In genomic region chr2:54706622-54707021, GRCh38 we compare ENCODE assay signal across 35 cellular contexts. TPM values are rescaled to one million over a fixed set of nuclear protein-coding genes. Genes with fewer than 3 reads are reported as not detected.
DNase-seq lines count a peak whose midpoint lies in the region; ATAC-seq, FAIRE-seq and TF ChIP-seq lines count a peak whose summit lies in the region.
"Had no signal": no experiment of that assay in that cellular context is flagged by ENCODE, and none has a peak within 500 bp of the region (broad histone marks: within the 10 kb centered on the region; RNA-seq: fewer than 3 reads in every experiment).

No MANE protein-coding gene starts in this region.

- TF ChIP-seq RAD21 in HepG2 (CRISPR knock-in tag; IDR thresholded peaks at IDR 0.05) = no peak

- peak; percentile 37 for FAIRE-seq in HepG2 (lab: Jason Lieb, UNC)
- FAIRE-seq: A204.1, A549, D721Med had no signal

- H3K4me1 Mint-ChIP-seq in glutamatergic neuron (ENCODE audit: low read depth, unreplicated experiment) = no peaks in the 10 kb centered on the region
- H3K4me1 Mint-ChIP-seq in activated naive CD4-positive, alpha-beta T cell treated with anti-CD3 and anti-CD28 coated beads, Interleukin-2, amount 10 ng/mL, durations not matched to agents 7 days and 5 days = peaks cover 13% of the 10 kb centered on the region

- H3K9me3 ChIP-seq in HepG2 (ENCODE audit: low read length) (no peaks in the 10 kb centered on the region), right lobe of liver (no peaks in the 10 kb centered on the region), OCI-LY7 (ENCODE audit: low read length) (no peaks in the 10 kb centered on the region)
- H3K9me3 ChIP-seq: A549, BE2C, BLaER1, Caco-2 had no signal

- H3K27me3 Mint-ChIP-seq in glutamatergic neuron (ENCODE audit: unreplicated experiment) = peaks cover 5% of the 10 kb centered on the region
- H3K27me3 Mint-ChIP-seq in activated naive CD4-positive, alpha-beta T cell treated with anti-CD3 and anti-CD28 coated beads, Interleukin-2, amount 10 ng/mL, durations not matched to agents 7 days and 5 days = peaks cover 37% of the 10 kb centered on the region

- no peaks in the 10 kb centered on the region for H4K20me1 ChIP-seq in HepG2 (ENCODE audit: insufficient read depth, low read length)
- no peaks in the 10 kb centered on the region for H4K20me1 ChIP-seq in OCI-LY7 (ENCODE audit: insufficient read depth, low read length)

- H3K4me3 Mint-ChIP-seq in glutamatergic neuron (ENCODE audit: unreplicated experiment) = no peak overlapping the region
- H3K4me3 Mint-ChIP-seq in activated naive CD4-positive, alpha-beta T cell treated with anti-CD3 and anti-CD28 coated beads, Interleukin-2, amount 10 ng/mL, durations not matched to agents 7 days and 5 days = no peak overlapping the region
- H3K4me3 Mint-ChIP-seq: B cell; CD4-positive, alpha-beta memory T cell; CD4-positive, alpha-beta T cell; CD4-positive, CD25-positive, alpha-beta regulatory T cell; CD8-positive, alpha-beta memory T cell; CD8-positive, alpha-beta T cell had no signal

- no peak overlapping the region for H3K4me3 ChIP-seq in HepG2 (replicated peaks in 1 of 3; ENCODE audit: insufficient read depth in 1 of 3, low read depth in 2 of 3, low read length in 3 of 3)
- no peak overlapping the region for H3K4me3 ChIP-seq in right lobe of liver
- no peak overlapping the region for H3K4me3 ChIP-seq in OCI-LY7 (ENCODE audit: low read depth, low read length, poor library complexity, severe bottlenecking)
- H3K4me3 ChIP-seq: A549; BLaER1; BLaER1 treated with 17β-estradiol and CSF1 and Interleukin-3, amounts not matched to agents 10 nM and 100 nM had no signal

- H3K27ac Mint-ChIP-seq in glutamatergic neuron (ENCODE audit: unreplicated experiment) = no peak overlapping the region
- H3K27ac Mint-ChIP-seq in activated naive CD4-positive, alpha-beta T cell treated with anti-CD3 and anti-CD28 coated beads, Interleukin-2, amount 10 ng/mL, durations not matched to agents 7 days and 5 days = no peak overlapping the region
- H3K27ac Mint-ChIP-seq: B cell; CD14-positive monocyte; CD4-positive, alpha-beta T cell; CD4-positive, CD25-positive, alpha-beta regulatory T cell; CD8-positive, alpha-beta memory T cell; CD8-positive, alpha-beta T cell had no signal

- TF ChIP-seq CTCF in HepG2 (CRISPR knock-in tag; IDR thresholded peaks at IDR 0.05) (no peak), right lobe of liver (IDR thresholded peaks at IDR 0.05) (no peak), OCI-LY7 (conservative IDR thresholded peaks at IDR 0.05; ENCODE audit: low read length) (no peak), glutamatergic neuron (IDR thresholded peaks at IDR 0.05; ENCODE audit: partially characterized antibody, unreplicated experiment) (no peak)

- peaks cover 3% of the 10 kb centered on the region for H3K9me3 Mint-ChIP-seq in glutamatergic neuron (ENCODE audit: unreplicated experiment)
- H3K9me3 Mint-ChIP-seq in activated naive CD4-positive, alpha-beta T cell treated with anti-CD3 and anti-CD28 coated beads, Interleukin-2, amount 10 ng/mL, durations not matched to agents 7 days and 5 days = no peaks in the 10 kb centered on the region
- H3K9me3 Mint-ChIP-seq: CD4-positive, alpha-beta memory T cell; CD4-positive, alpha-beta T cell; CD4-positive, CD25-positive, alpha-beta regulatory T cell; CD8-positive, alpha-beta memory T cell; CD8-positive, alpha-beta T cell had no signal

- H3K79me2 ChIP-seq in HepG2 (ENCODE audit: insufficient read depth, low read length) = no peaks in the 10 kb centered on the region
- H3K79me2 ChIP-seq in OCI-LY7 (ENCODE audit: insufficient read depth, low read depth, low read length) = no peaks in the 10 kb centered on the region

- CTCF ChIA-PET in HepG2 (lab: Yijun Ruan, JAX; ENCODE audit: low intra/inter-chr PET ratio, low total read pairs) (interaction anchor here (4.2 kb wide), 1 partner anchor 49 kb away, joined by 22 read pairs; no protein-coding TSS in a partner anchor), OCI-LY7 (lab: Charles Lee; ENCODE audit: unreplicated experiment) (no interaction called here)
- CTCF ChIA-PET in activated naive CD4-positive, alpha-beta T cell treated with anti-CD3 and anti-CD28 coated beads, Interleukin-2, amount 10 ng/mL, durations not matched to agents 7 days and 5 days (lab: Charles Lee) = interaction anchor here (0.9 to 7.9 kb wide), 5 partner anchors 12 to 183 kb away, joined by 3 to 104 read pairs (median 35); no protein-coding TSS in a partner anchor

- DNase-seq in HepG2 (ENCODE audit: low spot score) (peak; percentile 55), right lobe of liver (no peak), HuH-7 (ENCODE audit: low spot score) (peak; percentile 43), OCI-LY7 (ENCODE audit: low spot score) (no peak), glutamatergic neuron (no peak)
- DNase-seq in activated naive CD4-positive, alpha-beta T cell treated with anti-CD3 and anti-CD28 coated beads, Interleukin-2, amount 10 ng/mL, durations not matched to agents 7 days and 5 days = no peak
- DNase-seq: 8988T; ACHN; AML-193; BE2C; C1 segment of cervical spinal cord; Caco-2; Calu3; CD4-positive, alpha-beta memory T cell; CD4-positive, alpha-beta T cell; CD4-positive, CD25-positive, alpha-beta regulatory T cell; CD8-positive, alpha-beta memory T cell; CD8-positive, alpha-beta T cell; COR-L47; DMS 273 treated with DMSO at 0.1 percent for 48 hours; DMS153; DMS53; DMS79; DMS79 treated with DMSO at 0.1 percent for 48 hours; DND-41; EL had no signal

- H2AFZ ChIP-seq in HepG2 (ENCODE audit: low read length) (no peak overlapping the region), OCI-LY7 (ENCODE audit: low read length) (peak overlapping the region; percentile 54; the same call in 1 of the 2 replicates)

- peak; percentile 91 for ATAC-seq in HepG2
- no peak for ATAC-seq in right lobe of liver
- ATAC-seq: A549; CD8-positive, alpha-beta T cell had no signal

- H3K4me1 ChIP-seq in HepG2 (ENCODE audit: insufficient read depth, low read length) = peaks cover 37% of the 10 kb centered on the region
- H3K4me1 ChIP-seq in right lobe of liver = peaks cover 0 to 9% (median 0%) of the 10 kb centered on the region in 4 donors
- H3K4me1 ChIP-seq in OCI-LY7 (ENCODE audit: insufficient read depth, low read length, poor library complexity, severe bottlenecking) = peaks cover 18% of the 10 kb centered on the region
- H3K4me1 ChIP-seq: A549 had no signal

- TF ChIP-seq POLR2A in HepG2 (IDR thresholded peaks at IDR 0.05; ENCODE audit: insufficient read depth in 1 of 2, low read depth in 2 of 2, low read length in 2 of 2) (no peak), right lobe of liver (IDR thresholded peaks at IDR 0.05) (no peak)

- BruUV-seq in HepG2 (replicated peaks; lab: Mats Ljungman, UMichigan) (no TSS peak), OCI-LY7 (replicated peaks; lab: Mats Ljungman, UMichigan) (no TSS peak)

- H3K36me3 Mint-ChIP-seq in glutamatergic neuron (ENCODE audit: unreplicated experiment) = no peaks in the 10 kb centered on the region
- no peaks in the 10 kb centered on the region for H3K36me3 Mint-ChIP-seq in activated naive CD4-positive, alpha-beta T cell treated with anti-CD3 and anti-CD28 coated beads, Interleukin-2, amount 10 ng/mL, durations not matched to agents 7 days and 5 days
- H3K36me3 Mint-ChIP-seq: CD4-positive, alpha-beta memory T cell; CD4-positive, CD25-positive, alpha-beta regulatory T cell; CD8-positive, alpha-beta memory T cell; CD8-positive, alpha-beta T cell had no signal

- H3K27me3 ChIP-seq in HepG2 (ENCODE audit: control insufficient read depth in 1 of 2, insufficient read depth in 2 of 2, low read length in 2 of 2) (no peaks in the 10 kb centered on the region), right lobe of liver (no peaks in the 10 kb centered on the region)
- H3K27me3 ChIP-seq: BE2C had no signal

- TF ChIP-seq EP300 in HepG2 (IDR thresholded peaks at IDR 0.05; ENCODE audit: low read depth in 2 of 2, low read length in 2 of 2) = peak in 1 of 2 experiments; percentile 35; a peak in 1 of 4 replicates
- TF ChIP-seq EP300 in HepG2 (CRISPR knock-in tag; IDR thresholded peaks at IDR 0.05; ENCODE audit: borderline replicate concordance) = no peak

- WGBS in HepG2 (ENCODE audit: low lambda C conversion rate) = 0% methylated on average over 1 of the region's 1 CpG
- WGBS in right lobe of liver (ENCODE audit: insufficient coverage, low coverage, low lambda C conversion rate, missing lambda C conversion rate) = 30% methylated on average over 1 of the region's 1 CpG

- POLR2A ChIA-PET in HepG2 (lab: Yijun Ruan, JAX) = interaction anchor here (1.2 kb wide), 1 partner anchor 16 kb away, joined by 5 read pairs; the partner anchor contains the start of gene EML6
- POLR2A ChIA-PET in OCI-LY7 (lab: Charles Lee) = interaction anchor here (0.7 to 2.2 kb wide), 10 partner anchors 9 to 697 kb away, joined by 3 to 6 read pairs (median 4); partner anchors contain the start of gene EML6

- in situ Hi-C loops in HepG2 (cut with HindIII; ENCODE audit: extremely low pct_ligation_motif_present, low pct_unique_long_range_greater_than_20kb) = loop anchor here (5.0 kb wide), 1 partner anchor 44 kb away; no protein-coding TSS in a partner anchor

- H3K9ac ChIP-seq in HepG2 (ENCODE audit: insufficient read depth, low read depth, low read length) = no peak overlapping the region
- H3K9ac ChIP-seq: BLaER1; BLaER1 treated with 17β-estradiol and CSF1 and Interleukin-3, amounts not matched to agents 10 nM and 100 nM had no signal

- H3K36me3 ChIP-seq in HepG2 (replicated peaks in 1 of 2; ENCODE audit: control insufficient read depth in 1 of 2, insufficient read depth in 2 of 2, low read length in 2 of 2) (no peaks in the 10 kb centered on the region), right lobe of liver (no peaks in the 10 kb centered on the region), OCI-LY7 (ENCODE audit: insufficient read depth, low read length) (no peaks in the 10 kb centered on the region)
- H3K36me3 ChIP-seq: BE2C; BLaER1; BLaER1 treated with 17β-estradiol and CSF1 and Interleukin-3, amounts not matched to agents 10 nM and 100 nM had no signal

- peak overlapping the region; percentile 29 for H3K4me2 ChIP-seq in HepG2 (ENCODE audit: low read depth, low read length)
- H3K4me2 ChIP-seq in OCI-LY7 (ENCODE audit: low read length) = no peak overlapping the region
- H3K4me2 ChIP-seq: A549; BLaER1; BLaER1 treated with 17β-estradiol and CSF1 and Interleukin-3, amounts not matched to agents 10 nM and 100 nM had no signal

- no peaks in the 10 kb centered on the region for H3K9me2 ChIP-seq in OCI-LY7 (ENCODE audit: insufficient read depth, low read length)

- intact Hi-C loops in HepG2 (cut with micrococcal nuclease; ENCODE audit: unreplicated experiment) (loop anchor here (10.0 kb wide), 2 partner anchors 362 to 532 kb away; no protein-coding TSS in a partner anchor), right lobe of liver (cut with DNase I) (no loop called here), OCI-LY7 (cut with micrococcal nuclease; ENCODE audit: unreplicated experiment) (loop anchor here (10.0 kb wide), 2 partner anchors 362 to 502 kb away; no protein-coding TSS in a partner anchor)

- H3K27ac ChIP-seq in HepG2 (ENCODE audit: extremely low read length, insufficient read depth, low read length) (no peak overlapping the region), right lobe of liver (no peak overlapping the region), OCI-LY7 (ENCODE audit: low read depth, low read length, poor library complexity, severe bottlenecking) (no peak overlapping the region)
- H3K27ac ChIP-seq: 22Rv1; A549; BLaER1; BLaER1 treated with 17β-estradiol and CSF1 and Interleukin-3, amounts not matched to agents 10 nM and 100 nM; C4-2B had no signal

RNA-seq across cellular contexts. Expression of gene EML6, which starts 16.8 kb away (rescaled TPM):
- total RNA-seq in HepG2 (2016; rRNA removed; fragmentation: Illumina TruSeq; extraction: Trizol) = 19.9 and 32.4 TPM in 2 replicates
- 8.7 and 8.9 TPM in 2 replicates for total RNA-seq in HepG2 (2016; cell fraction: cytosol; rRNA removed; fragmentation: Illumina TruSeq; extraction: Trizol; ENCODE audit: low read depth)
- 21.5 and 29.8 TPM in 2 replicates for total RNA-seq in HepG2 (2016; cell fraction: insoluble cytoplasmic fraction; rRNA removed; fragmentation: Illumina TruSeq; extraction: Trizol)
- total RNA-seq in HepG2 (2016; cell fraction: membrane; rRNA removed; fragmentation: Illumina TruSeq; extraction: Trizol) = 8.7 and 9.4 TPM in 2 replicates
- 55.5 and 58.9 TPM in 2 replicates for total RNA-seq in HepG2 (2016; cell fraction: nucleus; rRNA removed; fragmentation: Illumina TruSeq; extraction: Trizol)
- polyA plus RNA-seq in HepG2 (2011; rRNA removed) = 17.2 and 28.5 TPM in 2 replicates
- polyA plus RNA-seq in HepG2 (2011; cell fraction: cytosol; rRNA removed) = 6.9 and 8.2 TPM in 2 replicates
- polyA plus RNA-seq in HepG2 (2011; cell fraction: nucleus; rRNA removed) = 112 TPM in 2 replicates
- polyA plus RNA-seq in HepG2 (2012) = 5.4 and 8.8 TPM in 2 replicates
- polyA plus RNA-seq in HepG2 (2016; cell fraction: cytosol; fragmentation: Illumina TruSeq; extraction: Trizol; ENCODE audit: low read depth) = 1.9 and 2.7 TPM in 2 replicates
- polyA plus RNA-seq in HepG2 (2016; cell fraction: insoluble cytoplasmic fraction; fragmentation: Illumina TruSeq; extraction: Trizol; ENCODE audit: low read depth) = 13.1 and 14.9 TPM in 2 replicates
- polyA plus RNA-seq in HepG2 (2016; cell fraction: membrane; fragmentation: Illumina TruSeq; extraction: Trizol; ENCODE audit: low read depth) = 2.9 and 3.6 TPM in 2 replicates
- 110 and 115 TPM in 2 replicates for polyA plus RNA-seq in HepG2 (2016; cell fraction: nucleus; fragmentation: Illumina TruSeq; extraction: Trizol; ENCODE audit: insufficient read depth, low read depth)
- polyA minus RNA-seq in HepG2 (2011; rRNA and poly(A)+ RNA removed; ENCODE audit: low replicate concordance) = 15.8 and 16.9 TPM in 2 replicates
- polyA minus RNA-seq in HepG2 (2011; cell fraction: cytosol; rRNA and poly(A)+ RNA removed) = 3.3 and 5.4 TPM in 2 replicates
- 26.1 and 28.0 TPM in 2 replicates for polyA minus RNA-seq in HepG2 (2011; cell fraction: nucleus; rRNA and poly(A)+ RNA removed)
- total RNA-seq in right lobe of liver = 1 to 10 TPM in 4 of 6 experiments, under 1 TPM in 2; 0.82 to 2.5 (median 1.5) TPM
- 298 and 367 TPM in 2 replicates for total RNA-seq in OCI-LY7 (2014; rRNA removed; shearing (Covaris generic))
- 310 and 338 TPM in 2 replicates for total RNA-seq in OCI-LY7 (2022)
- total RNA-seq in glutamatergic neuron (ENCODE audit: unreplicated experiment) = 0.91 TPM
- polyA plus RNA-seq: CD14-positive monocyte had no signal

Comparison
In these comparisons a context has a peak if more than half of its experiments do, and no peak if none do; other contexts are left out.
1. DNase-seq: peak in HepG2 (single experiment) and HuH-7 (single experiment); none in right lobe of liver (0 of 3), OCI-LY7 (single experiment), glutamatergic neuron (single experiment) and activated naive CD4-positive, alpha-beta T cell treated with anti-CD3 and anti-CD28 coated beads, Interleukin-2, amount 10 ng/mL, durations not matched to agents 7 days and 5 days (single experiment).
2. intact Hi-C loops: an anchor here in HepG2 (10.0 kb wide) and OCI-LY7 (10.0 kb wide); none called in right lobe of liver.